In the genomic region with DNA sequence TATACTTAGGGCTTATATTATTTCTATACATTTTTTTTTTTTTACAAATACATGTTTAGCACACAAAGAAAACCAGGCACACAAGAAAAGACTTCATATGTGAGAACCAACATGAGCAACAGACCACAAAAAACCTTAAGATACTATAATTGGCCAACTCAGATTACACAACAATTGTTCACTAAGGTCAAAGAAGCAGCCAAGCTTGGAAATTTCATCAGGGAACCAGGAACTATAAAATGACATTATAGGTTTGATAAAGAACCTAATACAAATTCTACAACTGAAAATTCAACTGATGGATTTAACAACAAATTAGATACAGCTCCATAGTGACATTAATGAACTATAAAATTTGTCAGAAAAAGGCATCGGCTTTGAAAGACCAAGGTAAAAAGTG, we compare ENCODE assay signal across 1 cellular context.
TF ChIP-seq lines count a peak whose summit lies in the region.

No MANE protein-coding gene starts in this region.

TF ChIP-seq in HepG2, 621 proteins besides CTCF, POLR2A, EP300 and RAD21:
- no peak for TF ChIP-seq ZFP37 (CRISPR knock-in tag; IDR thresholded peaks at IDR 0.05; ENCODE audit: borderline replicate concordance)
- TF ChIP-seq CEBPB (IDR thresholded peaks at IDR 0.05; ENCODE audit: borderline replicate concordance, low read depth, low read length), result 0 out of 2 replicates have a peak, but pooled peaks have one; percentile 5
- TF ChIP-seq, protein P1, sequence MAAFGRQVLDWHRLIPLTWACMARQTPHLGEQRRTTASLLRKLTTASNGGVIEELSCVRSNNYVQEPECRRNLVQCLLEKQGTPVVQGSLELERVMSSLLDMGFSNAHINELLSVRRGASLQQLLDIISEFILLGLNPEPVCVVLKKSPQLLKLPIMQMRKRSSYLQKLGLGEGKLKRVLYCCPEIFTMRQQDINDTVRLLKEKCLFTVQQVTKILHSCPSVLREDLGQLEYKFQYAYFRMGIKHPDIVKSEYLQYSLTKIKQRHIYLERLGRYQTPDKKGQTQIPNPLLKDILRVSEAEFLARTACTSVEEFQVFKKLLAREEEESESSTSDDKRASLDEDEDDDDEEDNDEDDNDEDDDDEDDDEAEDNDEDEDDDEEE (CRISPR knock-in tag; IDR thresholded peaks at IDR 0.05), result no peak
- TF ChIP-seq, protein P2, sequence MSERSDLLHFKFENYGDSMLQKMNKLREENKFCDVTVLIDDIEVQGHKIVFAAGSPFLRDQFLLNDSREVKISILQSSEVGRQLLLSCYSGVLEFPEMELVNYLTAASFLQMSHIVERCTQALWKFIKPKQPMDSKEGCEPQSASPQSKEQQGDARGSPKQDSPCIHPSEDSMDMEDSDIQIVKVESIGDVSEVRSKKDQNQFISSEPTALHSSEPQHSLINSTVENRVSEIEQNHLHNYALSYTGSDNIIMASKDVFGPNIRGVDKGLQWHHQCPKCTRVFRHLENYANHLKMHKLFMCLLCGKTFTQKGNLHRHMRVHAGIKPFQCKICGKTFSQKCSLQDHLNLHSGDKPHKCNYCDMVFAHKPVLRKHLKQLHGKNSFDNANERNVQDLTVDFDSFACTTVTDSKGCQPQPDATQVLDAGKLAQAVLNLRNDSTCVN (CRISPR knock-in tag; IDR thresholded peaks at IDR 0.05; ENCODE audit: borderline replicate concordance), result no peak
- TF ChIP-seq, protein P3, sequence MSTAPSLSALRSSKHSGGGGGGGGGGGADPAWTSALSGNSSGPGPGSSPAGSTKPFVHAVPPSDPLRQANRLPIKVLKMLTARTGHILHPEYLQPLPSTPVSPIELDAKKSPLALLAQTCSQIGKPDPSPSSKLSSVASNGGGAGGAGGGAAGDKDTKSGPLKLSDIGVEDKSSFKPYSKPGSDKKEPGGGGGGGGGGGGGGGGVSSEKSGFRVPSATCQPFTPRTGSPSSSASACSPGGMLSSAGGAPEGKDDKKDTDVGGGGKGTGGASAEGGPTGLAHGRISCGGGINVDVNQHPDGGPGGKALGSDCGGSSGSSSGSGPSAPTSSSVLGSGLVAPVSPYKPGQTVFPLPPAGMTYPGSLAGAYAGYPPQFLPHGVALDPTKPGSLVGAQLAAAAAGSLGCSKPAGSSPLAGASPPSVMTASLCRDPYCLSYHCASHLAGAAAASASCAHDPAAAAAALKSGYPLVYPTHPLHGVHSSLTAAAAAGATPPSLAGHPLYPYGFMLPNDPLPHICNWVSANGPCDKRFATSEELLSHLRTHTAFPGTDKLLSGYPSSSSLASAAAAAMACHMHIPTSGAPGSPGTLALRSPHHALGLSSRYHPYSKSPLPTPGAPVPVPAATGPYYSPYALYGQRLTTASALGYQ (CRISPR knock-in tag; IDR thresholded peaks at IDR 0.05), result no peak
